In the genomic region with DNA sequence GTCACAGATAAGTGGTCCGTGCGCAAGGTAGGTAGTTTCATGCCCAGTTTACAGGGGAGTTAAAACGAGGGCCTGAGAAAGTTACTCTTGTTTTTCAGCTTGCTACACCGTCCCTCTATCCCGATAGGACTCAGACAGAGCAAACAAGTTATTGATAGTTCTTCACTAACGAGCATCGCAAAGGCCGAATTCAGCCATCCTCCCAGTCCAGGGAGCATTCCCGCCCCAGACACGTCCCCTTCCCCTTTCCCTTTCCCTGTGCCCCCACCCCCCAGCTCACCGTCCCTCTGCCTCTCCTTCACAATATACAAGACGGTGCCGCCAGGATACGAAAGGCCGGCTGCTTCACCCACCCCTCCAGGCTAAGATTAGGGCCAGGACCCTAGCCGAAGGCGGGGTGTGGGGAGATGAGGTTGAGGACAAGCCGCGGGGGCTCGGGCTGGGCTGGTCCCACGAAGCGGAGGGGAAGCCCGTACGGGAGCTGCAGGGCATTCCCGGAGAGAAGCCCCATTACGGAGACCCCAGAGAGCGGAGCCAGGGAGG, we compare ENCODE assay signal across 8 cellular contexts. TPM values are rescaled to one million over a fixed set of nuclear protein-coding genes. Genes with fewer than 3 reads are reported as not detected.
DNase-seq lines count a peak whose midpoint lies in the region; ATAC-seq and TF ChIP-seq lines count a peak whose summit lies in the region.

No MANE protein-coding gene starts in this region.

- H3K27ac ChIP-seq in HL-60 (replicated peaks) (peak overlapping the region; percentile 64), adrenal gland (peak overlapping the region in 4 of 5 donors; percentile 55 to 85 (median 80))

- H3K36me3 Mint-ChIP-seq in stimulated activated memory B cell treated with anti-CD40 and anti-IgM and Interleukin-4, amounts not matched to agents 10 μg/mL and 1 μg/mL and 100 μg/mL, for 72 hours, result peaks cover 14% of the 10 kb centered on the region

- peaks cover 44% of the 10 kb centered on the region for H3K4me1 Mint-ChIP-seq in stimulated activated memory B cell treated with anti-CD40 and anti-IgM and Interleukin-4, amounts not matched to agents 10 μg/mL and 1 μg/mL and 100 μg/mL, for 72 hours

- 2 to 6% (median 3%) methylated on average over 12 to 27 of the region's 27 CpGs for WGBS in adrenal gland, 4 donors

- H3K4me1 ChIP-seq in adrenal gland (replicated peaks in 1 of 2), result peaks cover 6 to 22% of the 10 kb centered on the region in 2 donors

- H3K27me3 ChIP-seq in HL-60 (ENCODE audit: insufficient read depth, poor library complexity, severe bottlenecking) (peaks cover 4% of the 10 kb centered on the region), adrenal gland (no peaks in the 10 kb centered on the region)

- DNase-seq in EL (peak; percentile 16), HL-60 (ENCODE audit: low read depth in 1 of 2, low spot score in 1 of 2) (peak in 1 of 2 experiments; percentile 16), adrenal gland (peak in 3 of 7 donors; percentile 26 to 44 (median 42)), DMS 273 (lab: John Stamatoyannopoulos, UW; ENCODE audit: unreplicated experiment) (no peak)

- no peaks in the 10 kb centered on the region for H3K9me3 Mint-ChIP-seq in stimulated activated memory B cell treated with anti-CD40 and anti-IgM and Interleukin-4, amounts not matched to agents 10 μg/mL and 1 μg/mL and 100 μg/mL, for 72 hours

- H3K4me3 ChIP-seq in HL-60 (replicated peaks; ENCODE audit: insufficient read depth, low read length) (peak overlapping the region; percentile 99), adrenal gland (peak overlapping the region; percentile 78 to 92 (median 80)), iPS-18c (ENCODE audit: insufficient read depth, low read depth, low read length) (peak overlapping the region; percentile 98)

- H3K4me3 Mint-ChIP-seq in stimulated activated memory B cell treated with anti-CD40 and anti-IgM and Interleukin-4, amounts not matched to agents 10 μg/mL and 1 μg/mL and 100 μg/mL, for 72 hours, result peak overlapping the region; percentile 99

- ATAC-seq in stimulated activated memory B cell treated with anti-CD40 and anti-IgM and Interleukin-4, amounts not matched to agents 10 μg/mL and 1 μg/mL and 100 μg/mL, for 72 hours, result peak; percentile 0
- no peak for ATAC-seq in HG03469 (IDR thresholded peaks at IDR 0.05; ENCODE audit: unreplicated experiment)
- ATAC-seq in HG02840 (IDR thresholded peaks at IDR 0.05; ENCODE audit: low FRiP score, unreplicated experiment), result no peak

- H3K27me3 Mint-ChIP-seq in stimulated activated memory B cell treated with anti-CD40 and anti-IgM and Interleukin-4, amounts not matched to agents 10 μg/mL and 1 μg/mL and 100 μg/mL, for 72 hours, result no peaks in the 10 kb centered on the region

- H3K27ac Mint-ChIP-seq in stimulated activated memory B cell treated with anti-CD40 and anti-IgM and Interleukin-4, amounts not matched to agents 10 μg/mL and 1 μg/mL and 100 μg/mL, for 72 hours, result peak overlapping the region; percentile 98

- H3K36me3 ChIP-seq in adrenal gland (replicated peaks in 1 of 2), result peaks cover 0 to 26% of the 10 kb centered on the region in 2 donors

- no peak for TF ChIP-seq POLR2A in adrenal gland (IDR thresholded peaks at IDR 0.05)

- no peak for TF ChIP-seq CTCF in HL-60 (IDR thresholded peaks at IDR 0.05; ENCODE audit: insufficient read depth, low read length)
- TF ChIP-seq CTCF in adrenal gland (IDR thresholded peaks at IDR 0.05), result no peak

- H3K9me3 ChIP-seq in adrenal gland (replicated peaks in 1 of 3) (no peaks in the 10 kb centered on the region), iPS-18c (ENCODE audit: control insufficient read depth, insufficient read depth, low read length) (no peaks in the 10 kb centered on the region)

- intact Hi-C loops in adrenal gland (cut with DNase I), result no loop called here

RNA-seq across cellular contexts. Expression of a gene that starts 0.6 kb away (rescaled TPM):
- total RNA-seq in adrenal gland, result 100 to 1,000 TPM in 6 of 8 donors, 10 to 100 TPM in 2; 90.9 to 127 (median 108) TPM
- 10 to 100 TPM; 52.9 to 86.4 (median 61.8) TPM for polyA plus RNA-seq in adrenal gland

RNA-seq across cellular contexts. Expression of a gene that starts 4.3 kb away (rescaled TPM):
- 1 to 10 TPM; 1.6 to 8.8 (median 2.8) TPM for total RNA-seq in adrenal gland
- polyA plus RNA-seq in adrenal gland, result 1 to 10 TPM; 1.9 to 6.1 (median 3.5) TPM

RNA-seq across cellular contexts. Expression of a gene that starts 27.4 kb away (rescaled TPM):
- total RNA-seq in adrenal gland, result 10 to 100 TPM in 4 of 8 donors, 1 to 10 TPM in 4; 6.2 to 53.3 (median 13.8) TPM
- polyA plus RNA-seq in adrenal gland, result 10 to 100 TPM; 49.5 to 62.1 (median 57.0) TPM

RNA-seq across cellular contexts. Expression of a gene that starts 27.6 kb away (rescaled TPM):
- total RNA-seq in adrenal gland, result 100 to 1,000 TPM; 138 to 262 (median 197) TPM
- polyA plus RNA-seq in adrenal gland, result 100 to 1,000 TPM; 112 to 492 (median 244) TPM

RNA-seq across cellular contexts. Expression of a gene that starts 55.4 kb away (rescaled TPM):
- 100 to 1,000 TPM; 129 to 198 (median 158) TPM for total RNA-seq in adrenal gland
- polyA plus RNA-seq in adrenal gland, result 100 to 1,000 TPM; 118 to 299 (median 262) TPM
